In genomic region chr4:40227284-40227683, GRCh38 we compare ENCODE assay signal across 11 cellular contexts. TPM values are rescaled to one million over a fixed set of nuclear protein-coding genes. Genes with fewer than 3 reads are reported as not detected.
DNase-seq lines count a peak whose midpoint lies in the region; ATAC-seq, FAIRE-seq and TF ChIP-seq lines count a peak whose summit lies in the region.
"Had no signal": no experiment of that assay in that cellular context is flagged by ENCODE, and none has a peak within 500 bp of the region (broad histone marks: within the 10 kb centered on the region; RNA-seq: fewer than 3 reads in every experiment).

No MANE protein-coding gene starts in this region.

- no peaks in the 10 kb centered on the region for H3K36me3 ChIP-seq in HepG2 (replicated peaks in 1 of 2; ENCODE audit: control insufficient read depth in 1 of 2, insufficient read depth in 2 of 2, low read length in 2 of 2)
- H3K36me3 ChIP-seq in right lobe of liver: no peaks in the 10 kb centered on the region
- H3K36me3 ChIP-seq: cardiac muscle cell had no signal

- H3K4me3 ChIP-seq in HepG2 (replicated peaks in 1 of 3; ENCODE audit: insufficient read depth in 1 of 3, low read depth in 2 of 3, low read length in 3 of 3) (no peak overlapping the region), right lobe of liver (no peak overlapping the region)
- H3K4me3 ChIP-seq: cardiac muscle cell had no signal

- no peaks in the 10 kb centered on the region for H3K9me3 ChIP-seq in HepG2 (ENCODE audit: low read length)
- H3K9me3 ChIP-seq in right lobe of liver: no peaks in the 10 kb centered on the region

- 8% methylated on average over 2 of the region's 2 CpGs for WGBS in HepG2 (ENCODE audit: low lambda C conversion rate)
- 32% methylated on average over 2 of the region's 2 CpGs for WGBS in right lobe of liver (ENCODE audit: insufficient coverage, low coverage, low lambda C conversion rate, missing lambda C conversion rate)

- H2AFZ ChIP-seq in HepG2 (ENCODE audit: low read length): no peak overlapping the region

- DNase-seq in HepG2 (ENCODE audit: low spot score): no peak
- no peak for DNase-seq in right lobe of liver
- DNase-seq in activated T-cell treated with anti-CD3 and anti-CD28 coated beads, Interleukin-2, amount 50 U/mL, for 1 hour: peak; percentile 50
- peak; percentile 69 for DNase-seq in stimulated activated naive CD8-positive, alpha-beta T cell treated with anti-CD3 and anti-CD28 coated beads, Interleukin-15, Interleukin-2, amounts not matched to agents 100 U/mL and 50 U/mL, for 24 hours
- DNase-seq in foreskin keratinocyte: no peak
- DNase-seq in NCI-H1105 treated with DMSO at 0.1 percent for 48 hours (lab: John Stamatoyannopoulos, UW): no peak
- no peak for DNase-seq in glomerular visceral epithelial cell (ENCODE audit: extremely low spot score)

- H3K27me3 ChIP-seq in HepG2 (ENCODE audit: control insufficient read depth in 1 of 2, insufficient read depth in 2 of 2, low read length in 2 of 2): no peaks in the 10 kb centered on the region
- H3K27me3 ChIP-seq in right lobe of liver: no peaks in the 10 kb centered on the region
- H3K27me3 ChIP-seq in foreskin keratinocyte: no peaks in the 10 kb centered on the region
- H3K27me3 ChIP-seq: cardiac muscle cell had no signal

- TF ChIP-seq EP300 in HepG2 (IDR thresholded peaks at IDR 0.05; ENCODE audit: low read depth in 2 of 2, low read length in 2 of 2): no peak
- TF ChIP-seq EP300 in HepG2 (CRISPR knock-in tag; IDR thresholded peaks at IDR 0.05; ENCODE audit: borderline replicate concordance): no peak

- no peak overlapping the region for H3K9ac ChIP-seq in HepG2 (ENCODE audit: insufficient read depth, low read depth, low read length)

- TF ChIP-seq POLR2A in HepG2 (IDR thresholded peaks at IDR 0.05; ENCODE audit: insufficient read depth in 1 of 2, low read depth in 2 of 2, low read length in 2 of 2) (no peak), right lobe of liver (IDR thresholded peaks at IDR 0.05) (no peak)

- no peak overlapping the region for H3K4me2 ChIP-seq in HepG2 (ENCODE audit: low read depth, low read length)

- POLR2A ChIA-PET in HepG2 (lab: Yijun Ruan, JAX): no interaction called here

- no peak overlapping the region for H3K27ac ChIP-seq in HepG2 (ENCODE audit: extremely low read length, insufficient read depth, low read length)
- H3K27ac ChIP-seq in right lobe of liver: no peak overlapping the region
- no peak overlapping the region for H3K27ac ChIP-seq in foreskin keratinocyte
- H3K27ac ChIP-seq: cardiac muscle cell had no signal

- ATAC-seq in HepG2 (no peak), right lobe of liver (no peak), HG03108 (IDR thresholded peaks at IDR 0.05; ENCODE audit: unreplicated experiment) (peak; percentile 65), foreskin keratinocyte (no peak)
- ATAC-seq in stimulated activated naive CD8-positive, alpha-beta T cell treated with anti-CD3 and anti-CD28 coated beads, Interleukin-15, Interleukin-2, amounts not matched to agents 100 U/mL and 50 U/mL, for 24 hours: peak; percentile 52

- in situ Hi-C loops in HepG2 (cut with HindIII; ENCODE audit: extremely low pct_ligation_motif_present, low pct_unique_long_range_greater_than_20kb): no loop called here

- H3K79me2 ChIP-seq in HepG2 (ENCODE audit: insufficient read depth, low read length): no peaks in the 10 kb centered on the region

- H3K4me1 ChIP-seq in HepG2 (ENCODE audit: insufficient read depth, low read length) (no peaks in the 10 kb centered on the region), right lobe of liver (no peaks in the 10 kb centered on the region), foreskin keratinocyte (no peaks in the 10 kb centered on the region)

- BruUV-seq in HepG2 (replicated peaks; lab: Mats Ljungman, UMichigan): no TSS peak

- no peak for FAIRE-seq in HepG2 (lab: Jason Lieb, UNC)

- intact Hi-C loops in HepG2 (cut with micrococcal nuclease; ENCODE audit: unreplicated experiment) (no loop called here), right lobe of liver (cut with DNase I) (no loop called here)

- CTCF ChIA-PET in HepG2 (lab: Yijun Ruan, JAX; ENCODE audit: low intra/inter-chr PET ratio, low total read pairs): no interaction called here

- H4K20me1 ChIP-seq in HepG2 (ENCODE audit: insufficient read depth, low read length): no peaks in the 10 kb centered on the region

- TF ChIP-seq CTCF in HepG2 (CRISPR knock-in tag; IDR thresholded peaks at IDR 0.05) (no peak), right lobe of liver (IDR thresholded peaks at IDR 0.05) (no peak), foreskin keratinocyte (conservative IDR thresholded peaks at IDR 0.05) (no peak)

- no peak for TF ChIP-seq RAD21 in HepG2 (CRISPR knock-in tag; IDR thresholded peaks at IDR 0.05)

TF ChIP-seq in HepG2, 621 proteins besides CTCF, POLR2A, EP300 and RAD21:
- TF ChIP-seq MATR3 (CRISPR knock-in tag; IDR thresholded peaks at IDR 0.05): no peak
- peak; percentile 87 for TF ChIP-seq MAFF (IDR thresholded peaks at IDR 0.05; ENCODE audit: low read depth, low read length)
- TF ChIP-seq MAFK (conservative IDR thresholded peaks at IDR 0.05 in 1 of 2, IDR thresholded peaks at IDR 0.05 in 1 of 2; ENCODE audit: low read length in 2 of 2): peak; percentile 90 to 94

RNA-seq across cellular contexts. Expression of gene RHOH, which starts 30.5 kb away (rescaled TPM):
- not detected in 2 replicates for total RNA-seq in HepG2 (2016; rRNA removed; fragmentation: Illumina TruSeq; extraction: Trizol)
- total RNA-seq in HepG2 (2016; cell fraction: cytosol; rRNA removed; fragmentation: Illumina TruSeq; extraction: Trizol; ENCODE audit: low read depth): not detected in 2 replicates
- total RNA-seq in HepG2 (2016; cell fraction: insoluble cytoplasmic fraction; rRNA removed; fragmentation: Illumina TruSeq; extraction: Trizol): 0.06 TPM in 1 of 2 replicates, not detected in the other
- total RNA-seq in HepG2 (2016; cell fraction: membrane; rRNA removed; fragmentation: Illumina TruSeq; extraction: Trizol): not detected in 2 replicates
- total RNA-seq in HepG2 (2016; cell fraction: nucleus; rRNA removed; fragmentation: Illumina TruSeq; extraction: Trizol): not detected in 2 replicates
- 0.22 and 0.57 TPM in 2 replicates for polyA plus RNA-seq in HepG2 (2011; rRNA removed)
- polyA plus RNA-seq in HepG2 (2011; cell fraction: cytosol; rRNA removed): 0.21 and 0.59 TPM in 2 replicates
- polyA plus RNA-seq in HepG2 (2011; cell fraction: nucleus; rRNA removed): 0.38 and 0.48 TPM in 2 replicates
- polyA plus RNA-seq in HepG2 (2012): 0.11 and 0.48 TPM in 2 replicates
- polyA plus RNA-seq in HepG2 (2016; cell fraction: cytosol; fragmentation: Illumina TruSeq; extraction: Trizol; ENCODE audit: low read depth): not detected in 2 replicates
- polyA plus RNA-seq in HepG2 (2016; cell fraction: insoluble cytoplasmic fraction; fragmentation: Illumina TruSeq; extraction: Trizol; ENCODE audit: low read depth): 0.21 TPM in 1 of 2 replicates, not detected in the other
- polyA plus RNA-seq in HepG2 (2016; cell fraction: membrane; fragmentation: Illumina TruSeq; extraction: Trizol; ENCODE audit: low read depth): not detected in 2 replicates
- polyA plus RNA-seq in HepG2 (2016; cell fraction: nucleus; fragmentation: Illumina TruSeq; extraction: Trizol; ENCODE audit: insufficient read depth, low read depth): not detected in 2 replicates
- 0.82 TPM in 1 of 2 replicates, not detected in the other for polyA minus RNA-seq in HepG2 (2011; rRNA and poly(A)+ RNA removed; ENCODE audit: low replicate concordance)
- 0.30 TPM in 1 of 2 replicates, not detected in the other for polyA minus RNA-seq in HepG2 (2011; cell fraction: cytosol; rRNA and poly(A)+ RNA removed)
- 0.13 and 0.87 TPM in 2 replicates for polyA minus RNA-seq in HepG2 (2011; cell fraction: nucleus; rRNA and poly(A)+ RNA removed)
- total RNA-seq in right lobe of liver: 1 to 10 TPM in 1 of 6 experiments, under 1 TPM in 5; 0.25 to 1.2 (median 0.62) TPM
- not detected in 2 replicates for total RNA-seq in foreskin keratinocyte
- not detected in 2 replicates for polyA plus RNA-seq in foreskin keratinocyte
- total RNA-seq: cardiac muscle cell, MCF 10A had no signal
- polyA plus RNA-seq: BJ, cardiac muscle cell had no signal

Comparison
In these comparisons a context has a peak if more than half of its experiments do, and no peak if none do; other contexts are left out.
1. ATAC-seq: peak in HG03108 (single experiment) and stimulated activated naive CD8-positive, alpha-beta T cell treated with anti-CD3 and anti-CD28 coated beads, Interleukin-15, Interleukin-2, amounts not matched to agents 100 U/mL and 50 U/mL, for 24 hours (single experiment); none in HepG2 (single experiment), right lobe of liver (0 of 4) and foreskin keratinocyte (single experiment).
2. DNase-seq: peak in activated T-cell treated with anti-CD3 and anti-CD28 coated beads, Interleukin-2, amount 50 U/mL, for 1 hour (single experiment) and stimulated activated naive CD8-positive, alpha-beta T cell treated with anti-CD3 and anti-CD28 coated beads, Interleukin-15, Interleukin-2, amounts not matched to agents 100 U/mL and 50 U/mL, for 24 hours (single experiment); none in HepG2 (single experiment), right lobe of liver (0 of 3), foreskin keratinocyte (0 of 2), NCI-H1105 treated with DMSO at 0.1 percent for 48 hours (single experiment) and glomerular visceral epithelial cell (single experiment).